In the genomic region with DNA sequence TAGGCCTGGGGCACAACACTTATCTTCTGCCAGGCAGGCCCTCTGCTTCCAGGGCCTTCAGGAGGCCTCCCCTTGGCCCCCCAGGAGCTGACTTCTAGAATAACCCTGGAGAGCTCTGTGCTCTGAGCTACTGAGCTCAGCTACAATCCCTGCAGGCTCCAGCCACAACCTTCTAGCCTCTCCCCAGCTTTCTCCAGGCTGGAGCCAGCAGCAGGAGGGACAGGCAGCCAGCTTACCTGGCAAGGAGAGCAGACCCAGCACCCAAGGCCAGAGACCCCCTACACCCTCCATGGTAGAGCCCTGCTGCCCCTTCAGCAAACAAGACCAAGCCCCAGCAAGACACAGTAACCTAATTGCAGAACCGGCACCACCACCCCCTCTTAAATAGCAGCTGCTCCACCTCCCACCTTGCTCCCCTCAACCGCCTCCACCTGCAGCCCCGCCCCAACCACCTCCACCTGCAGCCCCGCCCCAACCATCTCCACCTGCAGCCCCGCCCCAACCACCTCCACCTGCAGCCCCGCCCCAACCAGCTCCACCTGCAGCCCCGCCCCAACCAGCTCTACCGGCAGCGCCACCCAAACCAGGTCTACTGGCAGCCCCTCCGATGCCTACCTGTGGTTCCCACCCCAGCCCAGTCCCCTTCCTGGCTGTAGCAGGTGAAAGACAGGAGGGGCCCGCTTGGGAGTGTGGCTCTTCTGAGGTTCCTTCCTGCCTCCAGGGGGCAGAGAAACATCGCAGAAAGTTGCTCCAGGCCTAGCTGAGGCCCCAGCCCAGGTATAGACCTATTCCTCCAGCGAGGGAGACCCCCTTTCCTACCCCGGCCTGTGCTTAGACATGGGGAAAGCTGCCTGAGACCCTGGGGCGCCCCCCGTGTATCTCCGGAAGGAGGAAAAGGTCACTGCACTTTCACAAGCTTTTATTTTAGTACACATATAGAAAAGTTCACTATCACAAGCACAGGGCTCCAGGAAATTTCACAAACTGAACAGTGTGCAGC, we compare ENCODE assay signal across 9 cellular contexts. TPM values are rescaled to one million over a fixed set of nuclear protein-coding genes. Genes with fewer than 3 reads are reported as not detected.
DNase-seq lines count a peak whose midpoint lies in the region; ATAC-seq, FAIRE-seq and TF ChIP-seq lines count a peak whose summit lies in the region.
"Had no signal": no experiment of that assay in that cellular context is flagged by ENCODE, and none has a peak within 500 bp of the region (broad histone marks: within the 10 kb centered on the region; RNA-seq: fewer than 3 reads in every experiment).

A gene (minus strand): TSS at position 357 of the 1,000 bp plus-strand sequence. CDS start 66 bp downstream, at position 291.

- ATAC-seq in body of pancreas: peak; percentile 76
- ATAC-seq in stimulated activated naive CD8-positive, alpha-beta T cell treated with anti-CD3 and anti-CD28 coated beads, Interleukin-15, Interleukin-2, amounts not matched to agents 100 U/mL and 50 U/mL, for 24 hours: peak; percentile 58
- ATAC-seq in HG03139 (IDR thresholded peaks at IDR 0.05; ENCODE audit: unreplicated experiment): no peak

- intact Hi-C loops in body of pancreas (cut with DNase I): no loop called here

- no peak within 1 kb of the TSS for H3K4me3 ChIP-seq in body of pancreas
- no peak within 1 kb of the TSS for H3K4me3 ChIP-seq in keratinocyte (ENCODE audit: control insufficient read depth in 2 of 3, extremely low read depth in 1 of 3, insufficient read depth in 2 of 3, low read depth in 1 of 3, low read length in 3 of 3)

- DNase-seq in NCI-H2171 treated with DMSO at 0.1 percent for 48 hours (lab: John Stamatoyannopoulos, UW): peak; percentile 12
- DNase-seq in NCI-H2171 (lab: John Stamatoyannopoulos, UW): no peak
- DNase-seq in HuH-7.5 (ENCODE audit: low spot score): peak; percentile 76
- DNase-seq in T-helper 2 cell: peak in 4 of 5 experiments; percentile 39 to 67 (median 62)
- DNase-seq in body of pancreas: peak; percentile 74 to 81 (median 77)
- no peak for DNase-seq in keratinocyte (ENCODE audit: low read depth, low spot score)
- DNase-seq in stimulated activated naive CD8-positive, alpha-beta T cell treated with anti-CD3 and anti-CD28 coated beads, Interleukin-15, Interleukin-2, amounts not matched to agents 100 U/mL and 50 U/mL, for 24 hours: peak; percentile 75

- no peaks in the 10 kb centered on the region for H3K27me3 ChIP-seq in body of pancreas
- H3K27me3 ChIP-seq in keratinocyte (ENCODE audit: control insufficient read depth, extremely low read depth, insufficient read depth, low read length): peaks cover 19% of the 10 kb centered on the region

- no peak within 1 kb of the TSS for H3K4me2 ChIP-seq in keratinocyte (ENCODE audit: control insufficient read depth, extremely low read depth, insufficient read depth, low read depth, low read length)

- peaks cover 9% of the 10 kb centered on the region for H3K4me1 ChIP-seq in body of pancreas
- no peaks in the 10 kb centered on the region for H3K4me1 ChIP-seq in keratinocyte (ENCODE audit: control insufficient read depth, extremely low read depth, insufficient read depth, low read length)

- H3K79me2 ChIP-seq in keratinocyte (ENCODE audit: control insufficient read depth, insufficient read depth, low read length): no peaks in the 10 kb centered on the region

- TF ChIP-seq CTCF in body of pancreas (IDR thresholded peaks at IDR 0.05) (peak; percentile 7 to 65 (median 63)), keratinocyte (optimal IDR thresholded peaks at IDR 0.05 in 1 of 3, IDR thresholded peaks at IDR 0.05 in 1 of 3, conservative IDR thresholded peaks at IDR 0.05 in 1 of 3; ENCODE audit: extremely low read depth in 1 of 3, insufficient read depth in 2 of 3, low read length in 3 of 3) (peak in 2 of 3 experiments; percentile 43 to 58)

- no peak for TF ChIP-seq POLR2A in body of pancreas (IDR thresholded peaks at IDR 0.05)

- WGBS in body of pancreas, 2 donors: 2 to 6% methylated on average over 8 to 17 of the region's 17 CpGs

- dilution Hi-C loops in keratinocyte (cut with MboI; ENCODE audit: extremely low pct_ligation_motif_present, low sequenced_read_pairs): no loop called here

- H4K20me1 ChIP-seq in keratinocyte (ENCODE audit: control insufficient read depth, extremely low read depth, insufficient read depth, low read length): no peaks in the 10 kb centered on the region

- no peak for FAIRE-seq in keratinocyte (lab: Jason Lieb, UNC)

- no peaks in the 10 kb centered on the region for H3K36me3 ChIP-seq in body of pancreas (replicated peaks in 1 of 2; ENCODE audit: insufficient read depth in 1 of 2, low read depth in 2 of 2)
- H3K36me3 ChIP-seq in keratinocyte (ENCODE audit: control insufficient read depth in 2 of 2, extremely low read depth in 1 of 2, insufficient read depth in 2 of 2, low read length in 2 of 2): no peaks in the 10 kb centered on the region

- no peaks in the 10 kb centered on the region for H3K9me3 ChIP-seq in body of pancreas
- no peaks in the 10 kb centered on the region for H3K9me3 ChIP-seq in keratinocyte (ENCODE audit: control insufficient read depth, low read depth, low read length)

- H3K9ac ChIP-seq in keratinocyte (ENCODE audit: control insufficient read depth, extremely low read depth, insufficient read depth, low read length): no peak within 1 kb of the TSS

- no peak within 1 kb of the TSS for H2AFZ ChIP-seq in keratinocyte (ENCODE audit: control insufficient read depth, low read length)

- H3K27ac ChIP-seq in body of pancreas: peak within 1 kb of the TSS in 1 of 4 donors; percentile 18
- no peak within 1 kb of the TSS for H3K27ac ChIP-seq in keratinocyte (ENCODE audit: control insufficient read depth, insufficient read depth, low read length)

- no peaks in the 10 kb centered on the region for H3K9me1 ChIP-seq in keratinocyte (ENCODE audit: control insufficient read depth, extremely low read depth, insufficient read depth, low read length)

RNA-seq across cellular contexts. Expression of the gene that starts here (rescaled TPM):
- total RNA-seq in body of pancreas: not detected
- polyA plus RNA-seq in keratinocyte: not detected in 3 replicates
- polyA plus RNA-seq in keratinocyte (2011; ENCODE audit: low read depth): not detected
- not detected in 2 replicates for polyA plus RNA-seq in keratinocyte (2011; cell fraction: cytosol; rRNA removed)
- not detected in 2 replicates for polyA plus RNA-seq in keratinocyte (2011; cell fraction: nucleus; rRNA removed)
- 0.13 TPM in 1 of 2 replicates, not detected in the other for polyA plus RNA-seq in keratinocyte (2012; ENCODE audit: low replicate concordance)
- polyA minus RNA-seq in keratinocyte: not detected in 3 replicates
- polyA minus RNA-seq in keratinocyte (2011; cell fraction: cytosol; rRNA and poly(A)+ RNA removed): not detected
- not detected in 2 replicates for polyA minus RNA-seq in keratinocyte (2011; cell fraction: nucleus; rRNA and poly(A)+ RNA removed)
- total RNA-seq: temporal lobe had no signal

Comparison
In these comparisons a context has a peak if more than half of its experiments do, and no peak if none do; other contexts are left out.
1. DNase-seq: peak in NCI-H2171 treated with DMSO at 0.1 percent for 48 hours (single experiment), HuH-7.5 (single experiment), T-helper 2 cell (4 of 5) and stimulated activated naive CD8-positive, alpha-beta T cell treated with anti-CD3 and anti-CD28 coated beads, Interleukin-15, Interleukin-2, amounts not matched to agents 100 U/mL and 50 U/mL, for 24 hours (single experiment); none in NCI-H2171 (single experiment) and keratinocyte (single experiment).
2. Peak in DNase-seq and ATAC-seq in body of pancreas; RNA of the gene not detected or under 1 TPM.